8 cellular contexts compared by ENCODE assay signal in genomic region chr1:164659621-164660414, GRCh38.
A peak's percentile ranks its signal among the peaks of the same experiment; 100 is the strongest.
DNase-seq lines count a peak whose midpoint lies in the region; ATAC-seq and TF ChIP-seq lines count a peak whose summit lies in the region.

No MANE protein-coding gene starts in this region.

- no peak overlapping the region for H3K4me3 ChIP-seq in WERI-Rb-1 (ENCODE audit: low read depth, low read length)
- no peak overlapping the region for H3K4me3 ChIP-seq in mucosa of descending colon
- H3K4me3 ChIP-seq in effector memory CD4-positive, alpha-beta T cell (ENCODE audit: insufficient read depth, low read depth, low read length, poor library complexity, severe bottlenecking): no peak overlapping the region

- peaks cover 29% of the 10 kb centered on the region for H3K4me1 ChIP-seq in mucosa of descending colon (ENCODE audit: low read depth)
- H3K4me1 ChIP-seq in effector memory CD4-positive, alpha-beta T cell (ENCODE audit: control insufficient read depth, insufficient read depth, low read length, poor library complexity, severe bottlenecking): no peaks in the 10 kb centered on the region

- H3K27ac ChIP-seq in WERI-Rb-1: no peak overlapping the region
- no peak overlapping the region for H3K27ac ChIP-seq in effector memory CD4-positive, alpha-beta T cell (ENCODE audit: insufficient read depth, low read length, poor library complexity, severe bottlenecking)

- POLR2A ChIA-PET in GM10248 (lab: Yijun Ruan, JAX): no interaction called here

- intact Hi-C loops in mucosa of descending colon (cut with DNase I, micrococcal nuclease): no loop called here

- CTCF ChIA-PET in GM10248 (lab: Yijun Ruan, JAX): no interaction called here

- TF ChIP-seq CTCF in WERI-Rb-1 (IDR thresholded peaks at IDR 0.05; ENCODE audit: low read depth, low read length) (no peak), mucosa of descending colon (IDR thresholded peaks at IDR 0.05) (no peak), GM10248 (IDR thresholded peaks at IDR 0.05; ENCODE audit: control extremely low read depth, extremely low read depth, low read depth, missing control alignments) (no peak)

- no peaks in the 10 kb centered on the region for H3K27me3 ChIP-seq in WERI-Rb-1 (ENCODE audit: insufficient read depth, low read depth, severe bottlenecking)
- no peaks in the 10 kb centered on the region for H3K27me3 ChIP-seq in effector memory CD4-positive, alpha-beta T cell (replicated peaks; ENCODE audit: control insufficient read depth, insufficient read depth, low read length, poor library complexity, severe bottlenecking)

- H3K36me3 ChIP-seq in WERI-Rb-1 (no peaks in the 10 kb centered on the region), mucosa of descending colon (ENCODE audit: low read depth) (no peaks in the 10 kb centered on the region)
- H3K36me3 ChIP-seq in effector memory CD4-positive, alpha-beta T cell (ENCODE audit: control insufficient read depth, insufficient read depth, low read length): no peaks in the 10 kb centered on the region

- DNase-seq in DMS53 treated with DMSO at 0.1 percent for 48 hours (lab: John Stamatoyannopoulos, UW; ENCODE audit: unreplicated experiment) (peak; percentile 79), WERI-Rb-1 (peak; percentile 18), mucosa of descending colon (peak in 2 of 3 donors; percentile 44), GM10248 (ENCODE audit: extremely low spot score) (no peak)
- DNase-seq in effector memory CD4-positive, alpha-beta T cell: no peak
- no peak for DNase-seq in stimulated activated CD4-positive, alpha-beta T cell treated with anti-CD3 and anti-CD28 coated beads, Interleukin-4, amount 100 ng/mL, for 4 hours

- ATAC-seq in HG02885 (IDR thresholded peaks at IDR 0.05; ENCODE audit: poor library complexity, unreplicated experiment) (peak; percentile 18), mucosa of descending colon (peak; percentile 93), HG03095 (IDR thresholded peaks at IDR 0.05; ENCODE audit: unreplicated experiment) (no peak)

- no peaks in the 10 kb centered on the region for H3K9me3 ChIP-seq in WERI-Rb-1 (ENCODE audit: severe bottlenecking)
- no peaks in the 10 kb centered on the region for H3K9me3 ChIP-seq in mucosa of descending colon
- no peaks in the 10 kb centered on the region for H3K9me3 ChIP-seq in effector memory CD4-positive, alpha-beta T cell (ENCODE audit: control insufficient read depth, low read length)

Comparison
In these comparisons a context has a peak if more than half of its experiments do, and no peak if none do; other contexts are left out.
1. DNase-seq: peak in DMS53 treated with DMSO at 0.1 percent for 48 hours (single experiment), WERI-Rb-1 (single experiment) and mucosa of descending colon (2 of 3); none in GM10248 (single experiment), effector memory CD4-positive, alpha-beta T cell (0 of 3) and stimulated activated CD4-positive, alpha-beta T cell treated with anti-CD3 and anti-CD28 coated beads, Interleukin-4, amount 100 ng/mL, for 4 hours (0 of 2).